ENCODE assay signal across 8 cellular contexts in genomic region chr2:219228026-219228744, GRCh38. TPM values are rescaled to one million over a fixed set of nuclear protein-coding genes. Genes with fewer than 3 reads are reported as not detected.
DNase-seq lines count a peak whose midpoint lies in the region; ATAC-seq and TF ChIP-seq lines count a peak whose summit lies in the region.

No MANE protein-coding gene starts in this region.

- H3K4me3 ChIP-seq in BLaER1 (peak overlapping the region; percentile 86), choroid plexus epithelial cell (ENCODE audit: low read depth, low read length) (peak overlapping the region; percentile 86)

- peaks cover 58% of the 10 kb centered on the region for H4K20me1 ChIP-seq in BLaER1

- peak overlapping the region; percentile 88 for H3K9ac ChIP-seq in BLaER1

- H3K36me3 ChIP-seq in BLaER1, result peaks cover 48% of the 10 kb centered on the region
- H3K36me3 ChIP-seq in KOPT-K1 (ENCODE audit: insufficient read depth, low read length), result peaks cover 55% of the 10 kb centered on the region

- no peaks in the 10 kb centered on the region for H3K9me3 Mint-ChIP-seq in natural killer cell

- peaks cover 58% of the 10 kb centered on the region for H3K4me1 ChIP-seq in BLaER1

- peaks cover 8% of the 10 kb centered on the region for H3K36me3 Mint-ChIP-seq in natural killer cell

- TF ChIP-seq CTCF in choroid plexus epithelial cell (conservative IDR thresholded peaks at IDR 0.05; ENCODE audit: low read depth, low read length), result no peak
- no peak for TF ChIP-seq CTCF in natural killer cell (IDR thresholded peaks at IDR 0.05)

- peak overlapping the region; percentile 100 for H3K4me3 Mint-ChIP-seq in natural killer cell

- no peaks in the 10 kb centered on the region for H3K27me3 ChIP-seq in BLaER1

- no peaks in the 10 kb centered on the region for H3K27me3 Mint-ChIP-seq in natural killer cell (ENCODE audit: low read depth in 2 of 2)

- intact Hi-C loops in natural killer cell (cut with micrococcal nuclease), result loop anchor here (2.0 kb wide), 1 partner anchor 17 kb away; the partner anchor contains the start of genes GLB1L and STK16

- peak overlapping the region; percentile 88 for H3K4me2 ChIP-seq in BLaER1

- DNase-seq in choroid plexus epithelial cell (ENCODE audit: low read depth), result no peak
- no peak for DNase-seq in natural killer cell
- DNase-seq in HuH-7.5 (ENCODE audit: low spot score), result no peak
- DNase-seq in NCI-H2081 (lab: John Stamatoyannopoulos, UW), result no peak

- peak overlapping the region; percentile 84 for H3K27ac ChIP-seq in BLaER1
- H3K27ac ChIP-seq in KOPT-K1 (ENCODE audit: low read depth, low read length, poor library complexity, severe bottlenecking), result peak overlapping the region; percentile 80

- ATAC-seq in natural killer cell, result no peak
- ATAC-seq in GM21528 (IDR thresholded peaks at IDR 0.05; ENCODE audit: low FRiP score, unreplicated experiment), result no peak
- ATAC-seq in GM21723 (IDR thresholded peaks at IDR 0.05; ENCODE audit: unreplicated experiment), result no peak

- H3K9me3 ChIP-seq in BLaER1 (no peaks in the 10 kb centered on the region), KOPT-K1 (ENCODE audit: insufficient read depth, low read length, poor library complexity, severe bottlenecking) (no peaks in the 10 kb centered on the region)

- H3K27ac Mint-ChIP-seq in natural killer cell, result peak overlapping the region; percentile 99

- H3K4me1 Mint-ChIP-seq in natural killer cell, result peaks cover 31 to 54% of the 10 kb centered on the region in 2 donors

RNA-seq across cellular contexts. Expression of gene ATG9A, which starts 1.3 kb away (rescaled TPM):
- 100 to 1,000 TPM in 2 of 3 donors, 10 to 100 TPM in 1; 98.1 to 110 (median 108) TPM for total RNA-seq in natural killer cell

RNA-seq across cellular contexts. Expression of gene ANKZF1, which starts 1.4 kb away (rescaled TPM):
- 100 to 1,000 TPM; 100 to 148 (median 117) TPM for total RNA-seq in natural killer cell

RNA-seq across cellular contexts. Expression of gene ABCB6, which starts 9.4 kb away (rescaled TPM):
- total RNA-seq in natural killer cell, result 1 to 10 TPM in 2 of 3 donors, under 1 TPM in 1; 0.93 to 3.4 (median 1.9) TPM

RNA-seq across cellular contexts. Expression of gene GLB1L, which starts 17.1 kb away (rescaled TPM):
- total RNA-seq in natural killer cell, result 1 to 10 TPM; 4.3 to 7.7 (median 4.5) TPM

RNA-seq across cellular contexts. Expression of gene STK16, which starts 17.1 kb away (rescaled TPM):
- 10 to 100 TPM; 28.7 to 32.5 (median 32.4) TPM for total RNA-seq in natural killer cell
